In the genomic region with DNA sequence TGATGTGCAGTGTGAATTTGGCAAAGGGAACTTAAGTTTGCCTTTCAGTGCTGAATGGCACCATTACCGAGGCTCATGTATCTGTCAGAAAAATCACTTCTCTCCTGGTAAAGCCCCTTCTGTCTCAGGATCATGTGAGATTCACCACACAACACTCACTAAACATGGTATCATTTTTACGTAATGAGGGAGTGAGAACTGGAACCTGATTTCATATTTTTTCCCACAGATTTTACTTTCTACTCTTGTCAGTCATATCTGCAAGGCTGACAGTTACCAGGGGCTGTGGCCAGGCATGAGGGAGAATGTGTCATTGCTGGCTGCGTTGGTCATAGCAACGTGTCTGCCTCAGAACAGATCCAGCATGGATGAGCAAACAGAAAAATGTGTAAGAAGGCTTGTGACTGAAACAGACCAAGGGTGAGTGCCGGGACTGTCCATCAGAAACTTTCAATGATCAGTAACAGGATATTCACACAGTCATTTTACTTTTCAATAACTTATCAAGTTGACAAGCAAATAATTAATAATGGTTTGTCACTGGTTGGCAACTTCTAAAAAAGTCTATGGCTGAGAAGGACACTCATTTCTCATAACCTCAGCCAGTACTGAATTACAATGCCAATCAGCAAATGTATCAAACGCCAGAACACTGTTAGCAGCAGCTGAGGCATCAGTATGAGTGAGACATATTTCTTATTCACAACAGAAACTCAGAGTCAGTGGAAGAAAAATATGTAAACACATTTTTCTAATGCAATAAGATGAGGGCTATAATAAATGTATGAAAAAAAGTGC, we compare ENCODE assay signal across 8 cellular contexts.
A peak's percentile ranks its signal among the peaks of the same experiment; 100 is the strongest.
DNase-seq lines count a peak whose midpoint lies in the region; ATAC-seq and TF ChIP-seq lines count a peak whose summit lies in the region.

No MANE protein-coding gene starts in this region.

- DNase-seq in GM12864 (ENCODE audit: low read depth): peak; percentile 85
- peak; percentile 69 for DNase-seq in HK-2 (ENCODE audit: unreplicated experiment)
- DNase-seq in fibroblast of gingiva (ENCODE audit: low read depth): peak; percentile 74
- peak; percentile 41 to 75 for DNase-seq in stimulated activated CD8-positive, alpha-beta memory T cell treated with anti-CD3 and anti-CD28 coated beads, Interleukin-7, amount 100 ng/mL, for 48 hours (ENCODE audit: extremely low read depth in 1 of 2, low read depth in 1 of 2)
- no peak for DNase-seq in 8988T
- DNase-seq in NCI-H1048 (lab: John Stamatoyannopoulos, UW): no peak
- no peak for DNase-seq in GDM1 (lab: John Stamatoyannopoulos, UW)

- no peak for TF ChIP-seq CTCF in GM12864 (IDR thresholded peaks at IDR 0.05; ENCODE audit: low read depth, low read length, missing control alignments)

- no peak overlapping the region for H3K4me3 ChIP-seq in GM12864 (ENCODE audit: low read depth, low read length)

- ATAC-seq in GM21423 (IDR thresholded peaks at IDR 0.05; ENCODE audit: unreplicated experiment): peak; percentile 82

Comparison
In these comparisons a context has a peak if more than half of its experiments do, and no peak if none do; other contexts are left out.
1. DNase-seq: peak in GM12864 (single experiment), HK-2 (single experiment), fibroblast of gingiva (single experiment) and stimulated activated CD8-positive, alpha-beta memory T cell treated with anti-CD3 and anti-CD28 coated beads, Interleukin-7, amount 100 ng/mL, for 48 hours (2 of 2); none in 8988T (single experiment), NCI-H1048 (single experiment) and GDM1 (single experiment).